Comparison of ENCODE assay signal across 7 cellular contexts in the genomic region with DNA sequence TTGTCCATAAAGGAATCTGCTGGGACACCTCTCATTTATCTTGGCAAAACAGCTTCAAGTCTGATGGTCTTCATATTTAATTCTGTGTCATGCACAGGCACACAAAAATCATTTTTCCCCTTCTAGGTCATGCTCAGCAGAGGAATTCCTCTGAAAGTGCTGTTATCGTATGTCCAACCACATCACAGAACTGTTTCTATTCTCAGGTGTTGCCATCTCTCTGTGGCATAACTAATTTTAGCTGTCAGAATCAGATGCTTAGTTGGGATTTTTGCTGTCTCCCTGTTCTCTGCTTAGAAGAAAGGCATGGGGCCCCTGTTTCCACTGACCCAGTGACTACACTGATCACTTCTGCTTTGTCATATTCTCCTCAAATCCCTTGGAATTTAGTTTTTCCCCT.
"Had no signal": no experiment of that assay in that cellular context is flagged by ENCODE, and none has a peak within 500 bp of the region (broad histone marks: within the 10 kb centered on the region; RNA-seq: fewer than 3 reads in every experiment).

No MANE protein-coding gene starts in this region.

- ATAC-seq: GM23338 had no signal

- H3K4me2 ChIP-seq: GM23338 had no signal

- H3K4me3 ChIP-seq: GM23338 had no signal

- DNase-seq: H9, HCEC 1CT, IMR-90 had no signal

- FAIRE-seq: H1, H54, HTR-8/SVneo had no signal
